In the genomic region with DNA sequence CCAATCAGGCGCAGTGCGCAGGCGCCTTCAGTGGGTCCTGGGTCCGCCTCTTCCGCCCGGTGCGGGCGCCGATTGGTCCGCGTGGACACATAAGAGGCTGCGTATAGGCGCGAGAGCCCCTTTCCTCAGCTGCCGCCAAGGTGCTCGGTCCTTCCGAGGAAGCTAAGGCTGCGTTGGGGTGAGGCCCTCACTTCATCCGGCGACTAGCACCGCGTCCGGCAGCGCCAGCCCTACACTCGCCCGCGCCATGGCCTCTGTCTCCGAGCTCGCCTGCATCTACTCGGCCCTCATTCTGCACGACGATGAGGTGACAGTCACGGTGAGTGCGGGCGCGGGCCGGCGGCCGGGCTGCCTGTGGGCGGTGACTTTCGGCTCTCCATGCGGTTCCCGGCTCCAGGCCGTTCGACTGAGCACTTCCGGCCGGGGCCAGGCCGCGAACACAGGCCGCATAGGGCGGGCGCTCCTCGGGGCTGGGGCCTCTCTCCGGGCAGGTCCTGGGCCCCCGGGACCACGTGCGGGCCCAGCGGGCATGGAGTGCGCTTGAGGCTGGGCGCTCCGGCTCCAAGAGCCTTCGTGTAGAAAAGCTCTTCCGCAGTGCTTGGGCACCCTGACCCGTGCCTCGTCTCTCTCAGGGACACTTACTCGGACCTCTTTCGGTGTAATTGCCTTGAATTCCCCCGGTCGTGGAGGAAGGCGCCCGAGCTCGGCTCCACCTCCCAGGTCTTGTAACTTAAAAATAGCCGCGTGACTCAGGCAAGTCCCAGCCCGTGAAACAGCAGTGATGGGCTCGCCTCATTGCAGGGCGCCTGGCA, we compare ENCODE assay signal across 1 cellular context.
TF ChIP-seq lines count a peak whose summit lies in the region.

A gene (plus strand): TSS at position 117 of the 812 bp plus-strand sequence. CDS start 131 bp downstream, at position 248.

TF ChIP-seq in K562, 482 proteins besides CTCF, POLR2A, EP300 and RAD21 (continued from another document and continues in another):
- TF ChIP-seq, protein P1, sequence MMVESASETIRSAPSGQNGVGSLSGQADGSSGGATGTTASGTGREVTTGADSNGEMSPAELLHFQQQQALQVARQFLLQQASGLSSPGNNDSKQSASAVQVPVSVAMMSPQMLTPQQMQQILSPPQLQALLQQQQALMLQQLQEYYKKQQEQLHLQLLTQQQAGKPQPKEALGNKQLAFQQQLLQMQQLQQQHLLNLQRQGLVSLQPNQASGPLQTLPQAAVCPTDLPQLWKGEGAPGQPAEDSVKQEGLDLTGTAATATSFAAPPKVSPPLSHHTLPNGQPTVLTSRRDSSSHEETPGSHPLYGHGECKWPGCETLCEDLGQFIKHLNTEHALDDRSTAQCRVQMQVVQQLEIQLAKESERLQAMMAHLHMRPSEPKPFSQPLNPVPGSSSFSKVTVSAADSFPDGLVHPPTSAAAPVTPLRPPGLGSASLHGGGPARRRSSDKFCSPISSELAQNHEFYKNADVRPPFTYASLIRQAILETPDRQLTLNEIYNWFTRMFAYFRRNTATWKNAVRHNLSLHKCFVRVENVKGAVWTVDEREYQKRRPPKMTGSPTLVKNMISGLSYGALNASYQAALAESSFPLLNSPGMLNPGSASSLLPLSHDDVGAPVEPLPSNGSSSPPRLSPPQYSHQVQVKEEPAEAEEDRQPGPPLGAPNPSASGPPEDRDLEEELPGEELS (CRISPR knock-in tag; IDR thresholded peaks at IDR 0.05; ENCODE audit: borderline replicate concordance): no peak; the same call in 1 of the 2 replicates
- TF ChIP-seq, protein P2, sequence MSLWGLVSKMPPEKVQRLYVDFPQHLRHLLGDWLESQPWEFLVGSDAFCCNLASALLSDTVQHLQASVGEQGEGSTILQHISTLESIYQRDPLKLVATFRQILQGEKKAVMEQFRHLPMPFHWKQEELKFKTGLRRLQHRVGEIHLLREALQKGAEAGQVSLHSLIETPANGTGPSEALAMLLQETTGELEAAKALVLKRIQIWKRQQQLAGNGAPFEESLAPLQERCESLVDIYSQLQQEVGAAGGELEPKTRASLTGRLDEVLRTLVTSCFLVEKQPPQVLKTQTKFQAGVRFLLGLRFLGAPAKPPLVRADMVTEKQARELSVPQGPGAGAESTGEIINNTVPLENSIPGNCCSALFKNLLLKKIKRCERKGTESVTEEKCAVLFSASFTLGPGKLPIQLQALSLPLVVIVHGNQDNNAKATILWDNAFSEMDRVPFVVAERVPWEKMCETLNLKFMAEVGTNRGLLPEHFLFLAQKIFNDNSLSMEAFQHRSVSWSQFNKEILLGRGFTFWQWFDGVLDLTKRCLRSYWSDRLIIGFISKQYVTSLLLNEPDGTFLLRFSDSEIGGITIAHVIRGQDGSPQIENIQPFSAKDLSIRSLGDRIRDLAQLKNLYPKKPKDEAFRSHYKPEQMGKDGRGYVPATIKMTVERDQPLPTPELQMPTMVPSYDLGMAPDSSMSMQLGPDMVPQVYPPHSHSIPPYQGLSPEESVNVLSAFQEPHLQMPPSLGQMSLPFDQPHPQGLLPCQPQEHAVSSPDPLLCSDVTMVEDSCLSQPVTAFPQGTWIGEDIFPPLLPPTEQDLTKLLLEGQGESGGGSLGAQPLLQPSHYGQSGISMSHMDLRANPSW (CRISPR knock-in tag; IDR thresholded peaks at IDR 0.05): no peak; the same call in 1 of the 2 replicates
- peak; percentile 97 for TF ChIP-seq EP400 (IDR thresholded peaks at IDR 0.05)
- TF ChIP-seq CCNT2 (IDR thresholded peaks at IDR 0.05; ENCODE audit: borderline replicate concordance, extremely low read depth, insufficient read length, low read depth, low read length): peak; percentile 47
- no peak for TF ChIP-seq HNRNPH1 (optimal IDR thresholded peaks at IDR 0.05; ENCODE audit: low read depth, low read length)
- TF ChIP-seq, protein P3, sequence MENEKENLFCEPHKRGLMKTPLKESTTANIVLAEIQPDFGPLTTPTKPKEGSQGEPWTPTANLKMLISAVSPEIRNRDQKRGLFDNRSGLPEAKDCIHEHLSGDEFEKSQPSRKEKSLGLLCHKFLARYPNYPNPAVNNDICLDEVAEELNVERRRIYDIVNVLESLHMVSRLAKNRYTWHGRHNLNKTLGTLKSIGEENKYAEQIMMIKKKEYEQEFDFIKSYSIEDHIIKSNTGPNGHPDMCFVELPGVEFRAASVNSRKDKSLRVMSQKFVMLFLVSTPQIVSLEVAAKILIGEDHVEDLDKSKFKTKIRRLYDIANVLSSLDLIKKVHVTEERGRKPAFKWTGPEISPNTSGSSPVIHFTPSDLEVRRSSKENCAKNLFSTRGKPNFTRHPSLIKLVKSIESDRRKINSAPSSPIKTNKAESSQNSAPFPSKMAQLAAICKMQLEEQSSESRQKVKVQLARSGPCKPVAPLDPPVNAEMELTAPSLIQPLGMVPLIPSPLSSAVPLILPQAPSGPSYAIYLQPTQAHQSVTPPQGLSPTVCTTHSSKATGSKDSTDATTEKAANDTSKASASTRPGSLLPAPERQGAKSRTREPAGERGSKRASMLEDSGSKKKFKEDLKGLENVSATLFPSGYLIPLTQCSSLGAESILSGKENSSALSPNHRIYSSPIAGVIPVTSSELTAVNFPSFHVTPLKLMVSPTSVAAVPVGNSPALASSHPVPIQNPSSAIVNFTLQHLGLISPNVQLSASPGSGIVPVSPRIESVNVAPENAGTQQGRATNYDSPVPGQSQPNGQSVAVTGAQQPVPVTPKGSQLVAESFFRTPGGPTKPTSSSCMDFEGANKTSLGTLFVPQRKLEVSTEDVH (IDR thresholded peaks at IDR 0.05; ENCODE audit: low read depth, partially characterized antibody): peak; percentile 18
- no peak for TF ChIP-seq BRF1 (IDR thresholded peaks at IDR 0.05; ENCODE audit: borderline replicate concordance, extremely low read depth, insufficient read length)
- no peak for TF ChIP-seq ZNF445 (CRISPR knock-in tag; IDR thresholded peaks at IDR 0.05; ENCODE audit: low read depth)
- TF ChIP-seq RBFOX2 (IDR thresholded peaks at IDR 0.05; ENCODE audit: low read depth, low read length): peak; percentile 100
- TF ChIP-seq ZNF124 (CRISPR knock-in tag; IDR thresholded peaks at IDR 0.05): peak; percentile 42; the same call in 1 of the 2 replicates
- TF ChIP-seq, protein P4, sequence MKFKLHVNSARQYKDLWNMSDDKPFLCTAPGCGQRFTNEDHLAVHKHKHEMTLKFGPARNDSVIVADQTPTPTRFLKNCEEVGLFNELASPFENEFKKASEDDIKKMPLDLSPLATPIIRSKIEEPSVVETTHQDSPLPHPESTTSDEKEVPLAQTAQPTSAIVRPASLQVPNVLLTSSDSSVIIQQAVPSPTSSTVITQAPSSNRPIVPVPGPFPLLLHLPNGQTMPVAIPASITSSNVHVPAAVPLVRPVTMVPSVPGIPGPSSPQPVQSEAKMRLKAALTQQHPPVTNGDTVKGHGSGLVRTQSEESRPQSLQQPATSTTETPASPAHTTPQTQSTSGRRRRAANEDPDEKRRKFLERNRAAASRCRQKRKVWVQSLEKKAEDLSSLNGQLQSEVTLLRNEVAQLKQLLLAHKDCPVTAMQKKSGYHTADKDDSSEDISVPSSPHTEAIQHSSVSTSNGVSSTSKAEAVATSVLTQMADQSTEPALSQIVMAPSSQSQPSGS (CRISPR knock-in tag; IDR thresholded peaks at IDR 0.05): no peak
- TF ChIP-seq SUPT5H (IDR thresholded peaks at IDR 0.05): peak; percentile 100
- peak; percentile 7 to 42 (median 33) for TF ChIP-seq YY1 (IDR thresholded peaks at IDR 0.05; ENCODE audit: borderline replicate concordance in 1 of 3, control insufficient read depth in 1 of 3, extremely low read depth in 1 of 3, insufficient read depth in 3 of 3, insufficient read length in 1 of 3, insufficient replicate concordance in 2 of 3, low read depth in 1 of 3, low read length in 2 of 3)
- 0 out of 2 replicates have a peak, but pooled peaks have one; percentile 84 for TF ChIP-seq ZNF695 (CRISPR knock-in tag; IDR thresholded peaks at IDR 0.05)
- peak; percentile 75 for TF ChIP-seq MEF2A (IDR thresholded peaks at IDR 0.05; ENCODE audit: control insufficient read depth, low read depth, low read length)
- no peak for TF ChIP-seq ZNF79 (CRISPR knock-in tag; IDR thresholded peaks at IDR 0.05; ENCODE audit: low read depth)
- no peak for TF ChIP-seq ZNF507 (tag; conservative IDR thresholded peaks at IDR 0.05)
- no peak for TF ChIP-seq MAFK (IDR thresholded peaks at IDR 0.05; ENCODE audit: low read length)
- TF ChIP-seq, protein P5, sequence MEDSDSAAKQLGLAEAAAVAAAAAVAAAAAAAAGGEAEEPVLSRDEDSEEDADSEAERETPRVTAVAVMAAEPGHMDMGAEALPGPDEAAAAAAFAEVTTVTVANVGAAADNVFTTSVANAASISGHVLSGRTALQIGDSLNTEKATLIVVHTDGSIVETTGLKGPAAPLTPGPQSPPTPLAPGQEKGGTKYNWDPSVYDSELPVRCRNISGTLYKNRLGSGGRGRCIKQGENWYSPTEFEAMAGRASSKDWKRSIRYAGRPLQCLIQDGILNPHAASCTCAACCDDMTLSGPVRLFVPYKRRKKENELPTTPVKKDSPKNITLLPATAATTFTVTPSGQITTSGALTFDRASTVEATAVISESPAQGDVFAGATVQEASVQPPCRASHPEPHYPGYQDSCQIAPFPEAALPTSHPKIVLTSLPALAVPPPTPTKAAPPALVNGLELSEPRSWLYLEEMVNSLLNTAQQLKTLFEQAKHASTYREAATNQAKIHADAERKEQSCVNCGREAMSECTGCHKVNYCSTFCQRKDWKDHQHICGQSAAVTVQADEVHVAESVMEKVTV (CRISPR knock-in tag; IDR thresholded peaks at IDR 0.05): no peak
- no peak for TF ChIP-seq BDP1 (IDR thresholded peaks at IDR 0.05; ENCODE audit: insufficient read depth, insufficient read length)
- TF ChIP-seq CHCHD3 (CRISPR knock-in tag; IDR thresholded peaks at IDR 0.05): no peak
- TF ChIP-seq, protein P6, sequence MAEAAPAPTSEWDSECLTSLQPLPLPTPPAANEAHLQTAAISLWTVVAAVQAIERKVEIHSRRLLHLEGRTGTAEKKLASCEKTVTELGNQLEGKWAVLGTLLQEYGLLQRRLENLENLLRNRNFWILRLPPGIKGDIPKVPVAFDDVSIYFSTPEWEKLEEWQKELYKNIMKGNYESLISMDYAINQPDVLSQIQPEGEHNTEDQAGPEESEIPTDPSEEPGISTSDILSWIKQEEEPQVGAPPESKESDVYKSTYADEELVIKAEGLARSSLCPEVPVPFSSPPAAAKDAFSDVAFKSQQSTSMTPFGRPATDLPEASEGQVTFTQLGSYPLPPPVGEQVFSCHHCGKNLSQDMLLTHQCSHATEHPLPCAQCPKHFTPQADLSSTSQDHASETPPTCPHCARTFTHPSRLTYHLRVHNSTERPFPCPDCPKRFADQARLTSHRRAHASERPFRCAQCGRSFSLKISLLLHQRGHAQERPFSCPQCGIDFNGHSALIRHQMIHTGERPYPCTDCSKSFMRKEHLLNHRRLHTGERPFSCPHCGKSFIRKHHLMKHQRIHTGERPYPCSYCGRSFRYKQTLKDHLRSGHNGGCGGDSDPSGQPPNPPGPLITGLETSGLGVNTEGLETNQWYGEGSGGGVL (CRISPR knock-in tag; IDR thresholded peaks at IDR 0.05): no peak
- no peak for TF ChIP-seq RBM14 (IDR thresholded peaks at IDR 0.05; ENCODE audit: borderline replicate concordance, insufficient read depth, low read depth, low read length)
- TF ChIP-seq, protein P7, sequence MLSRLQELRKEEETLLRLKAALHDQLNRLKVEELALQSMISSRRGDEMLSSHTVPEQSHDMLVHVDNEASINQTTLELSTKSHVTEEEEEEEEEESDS (CRISPR knock-in tag; IDR thresholded peaks at IDR 0.05): no peak
- no peak for TF ChIP-seq FUS (optimal IDR thresholded peaks at IDR 0.05; ENCODE audit: low read depth, low read length)
- no peak for TF ChIP-seq ZFP36 (IDR thresholded peaks at IDR 0.05; ENCODE audit: low read depth, low read length, partially characterized antibody)
- no peak for TF ChIP-seq POLR3A (IDR thresholded peaks at IDR 0.05; ENCODE audit: borderline replicate concordance, extremely low read depth, insufficient read depth, insufficient read length)
- TF ChIP-seq ZNF311 (CRISPR knock-in tag; IDR thresholded peaks at IDR 0.05): no peak
- no peak for TF ChIP-seq FOXP1 (CRISPR knock-in tag; IDR thresholded peaks at IDR 0.05)
- no peak for TF ChIP-seq ZNF589 (CRISPR knock-in tag; IDR thresholded peaks at IDR 0.05; ENCODE audit: low read depth)
- no peak; the same call in 1 of the 2 replicates for TF ChIP-seq CREB1 (IDR thresholded peaks at IDR 0.05)
- peak; percentile 51; the same call in 1 of the 2 replicates for TF ChIP-seq CREB1 (CRISPR knock-in tag; IDR thresholded peaks at IDR 0.05)
- peak; percentile 40; the same call in 1 of the 2 replicates for TF ChIP-seq ZNF12 (CRISPR knock-in tag; IDR thresholded peaks at IDR 0.05)
- TF ChIP-seq, protein P8, sequence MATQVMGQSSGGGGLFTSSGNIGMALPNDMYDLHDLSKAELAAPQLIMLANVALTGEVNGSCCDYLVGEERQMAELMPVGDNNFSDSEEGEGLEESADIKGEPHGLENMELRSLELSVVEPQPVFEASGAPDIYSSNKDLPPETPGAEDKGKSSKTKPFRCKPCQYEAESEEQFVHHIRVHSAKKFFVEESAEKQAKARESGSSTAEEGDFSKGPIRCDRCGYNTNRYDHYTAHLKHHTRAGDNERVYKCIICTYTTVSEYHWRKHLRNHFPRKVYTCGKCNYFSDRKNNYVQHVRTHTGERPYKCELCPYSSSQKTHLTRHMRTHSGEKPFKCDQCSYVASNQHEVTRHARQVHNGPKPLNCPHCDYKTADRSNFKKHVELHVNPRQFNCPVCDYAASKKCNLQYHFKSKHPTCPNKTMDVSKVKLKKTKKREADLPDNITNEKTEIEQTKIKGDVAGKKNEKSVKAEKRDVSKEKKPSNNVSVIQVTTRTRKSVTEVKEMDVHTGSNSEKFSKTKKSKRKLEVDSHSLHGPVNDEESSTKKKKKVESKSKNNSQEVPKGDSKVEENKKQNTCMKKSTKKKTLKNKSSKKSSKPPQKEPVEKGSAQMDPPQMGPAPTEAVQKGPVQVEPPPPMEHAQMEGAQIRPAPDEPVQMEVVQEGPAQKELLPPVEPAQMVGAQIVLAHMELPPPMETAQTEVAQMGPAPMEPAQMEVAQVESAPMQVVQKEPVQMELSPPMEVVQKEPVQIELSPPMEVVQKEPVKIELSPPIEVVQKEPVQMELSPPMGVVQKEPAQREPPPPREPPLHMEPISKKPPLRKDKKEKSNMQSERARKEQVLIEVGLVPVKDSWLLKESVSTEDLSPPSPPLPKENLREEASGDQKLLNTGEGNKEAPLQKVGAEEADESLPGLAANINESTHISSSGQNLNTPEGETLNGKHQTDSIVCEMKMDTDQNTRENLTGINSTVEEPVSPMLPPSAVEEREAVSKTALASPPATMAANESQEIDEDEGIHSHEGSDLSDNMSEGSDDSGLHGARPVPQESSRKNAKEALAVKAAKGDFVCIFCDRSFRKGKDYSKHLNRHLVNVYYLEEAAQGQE (CRISPR knock-in tag; IDR thresholded peaks at IDR 0.05; ENCODE audit: low read depth): no peak
- TF ChIP-seq ADNP (tag; IDR thresholded peaks at IDR 0.05): no peak
- TF ChIP-seq BCOR (IDR thresholded peaks at IDR 0.05): no peak
- TF ChIP-seq RFX1 (IDR thresholded peaks at IDR 0.05): no peak
- no peak for TF ChIP-seq CTBP1 (IDR thresholded peaks at IDR 0.05; ENCODE audit: borderline replicate concordance)
- no peak for TF ChIP-seq TAL1 (IDR thresholded peaks at IDR 0.05)
- TF ChIP-seq PHF21A (IDR thresholded peaks at IDR 0.05; ENCODE audit: borderline replicate concordance, low read depth): no peak
- no peak for TF ChIP-seq HNRNPK (IDR thresholded peaks at IDR 0.05; ENCODE audit: low read depth, low read length, poor library complexity, severe bottlenecking)
- no peak for TF ChIP-seq ZNF584 (CRISPR knock-in tag; IDR thresholded peaks at IDR 0.05; ENCODE audit: low read depth)
- TF ChIP-seq NR4A1 (CRISPR knock-in tag; IDR thresholded peaks at IDR 0.05): 0 out of 2 replicates have a peak, but pooled peaks have one; percentile 36
- no peak for TF ChIP-seq NR4A1 (tag; IDR thresholded peaks at IDR 0.05)
- TF ChIP-seq RBM15 (IDR thresholded peaks at IDR 0.05; ENCODE audit: insufficient read depth, low read length): 0 out of 2 replicates have a peak, but pooled peaks have one; percentile 78
- no peak for TF ChIP-seq STAT5B (CRISPR knock-in tag; IDR thresholded peaks at IDR 0.05)
- TF ChIP-seq KLF13 (tag; IDR thresholded peaks at IDR 0.05; ENCODE audit: borderline replicate concordance, low read depth): 0 out of 2 replicates have a peak, but pooled peaks have one; percentile 36
